In genomic region chr11:77151804-77152513, GRCh38 we compare ENCODE assay signal across 10 cellular contexts. TPM values are rescaled to one million over a fixed set of nuclear protein-coding genes. Genes with fewer than 3 reads are reported as not detected.
DNase-seq lines count a peak whose midpoint lies in the region; ATAC-seq and TF ChIP-seq lines count a peak whose summit lies in the region.
"Had no signal": no experiment of that assay in that cellular context is flagged by ENCODE, and none has a peak within 500 bp of the region (broad histone marks: within the 10 kb centered on the region; RNA-seq: fewer than 3 reads in every experiment).

No MANE protein-coding gene starts in this region.

- H3K9me3 ChIP-seq in lower lobe of right lung = no peaks in the 10 kb centered on the region
- H3K9me3 ChIP-seq: MG63 had no signal

- H3K4me1 ChIP-seq in lower lobe of right lung = no peaks in the 10 kb centered on the region

- peak; percentile 22 for DNase-seq in Ammon's horn (ENCODE audit: low spot score)
- peak; percentile 27 for DNase-seq in NCI-H1694 (lab: John Stamatoyannopoulos, UW)
- peak; percentile 87 for DNase-seq in activated CD8-positive, alpha-beta memory T cell treated with anti-CD3 and anti-CD28 coated beads, Interleukin-2, amount 50 U/mL, for 48 hours
- DNase-seq in lower lobe of right lung = peak; percentile 44
- DNase-seq in NK-92 (lab: John Stamatoyannopoulos, UW; ENCODE audit: unreplicated experiment) = no peak
- no peak for DNase-seq in foreskin melanocyte
- DNase-seq: MG63 had no signal

- TF ChIP-seq CTCF in lower lobe of right lung (IDR thresholded peaks at IDR 0.05) = no peak

- ATAC-seq in lower lobe of right lung (peak; percentile 5 to 29), HG03378 (IDR thresholded peaks at IDR 0.05; ENCODE audit: unreplicated experiment) (no peak), GM21786 (IDR thresholded peaks at IDR 0.05; ENCODE audit: unreplicated experiment) (no peak)

- no peak overlapping the region for H3K27ac ChIP-seq in lower lobe of right lung

- H3K4me3 ChIP-seq in lower lobe of right lung = no peak overlapping the region
- H3K4me3 ChIP-seq: MG63 had no signal

- peaks cover 7% of the 10 kb centered on the region for H3K27me3 ChIP-seq in lower lobe of right lung (ENCODE audit: low read depth)
- H3K27me3 ChIP-seq: MG63 had no signal

- H3K36me3 ChIP-seq in lower lobe of right lung = no peaks in the 10 kb centered on the region
- H3K36me3 ChIP-seq: MG63 had no signal

- intact Hi-C loops in lower lobe of right lung (cut with DNase I) = no loop called here

RNA-seq across cellular contexts. Expression of gene MYO7A, which starts 23.9 kb away (rescaled TPM):
- 5.5 TPM for total RNA-seq in lower lobe of right lung

RNA-seq across cellular contexts. Expression of gene OMP, which starts 49.3 kb away (rescaled TPM):
- not detected for total RNA-seq in lower lobe of right lung
- total RNA-seq: kidney epithelial cell had no signal

Comparison
In these comparisons a context has a peak if more than half of its experiments do, and no peak if none do; other contexts are left out.
1. DNase-seq: peak in Ammon's horn (single experiment), NCI-H1694 (single experiment), activated CD8-positive, alpha-beta memory T cell treated with anti-CD3 and anti-CD28 coated beads, Interleukin-2, amount 50 U/mL, for 48 hours (single experiment) and lower lobe of right lung (single experiment); none in NK-92 (single experiment) and foreskin melanocyte (single experiment).
2. ATAC-seq: peak in lower lobe of right lung (2 of 2); none in HG03378 (single experiment) and GM21786 (single experiment).